Comparison of ENCODE assay signal across 1 cellular context in genomic region chrX:1389993-1390285, GRCh38.
TF ChIP-seq lines count a peak whose summit lies in the region.

No MANE protein-coding gene starts in this region.

TF ChIP-seq in HepG2, 621 proteins besides CTCF, POLR2A, EP300 and RAD21:
- TF ChIP-seq CSRNP1 (CRISPR knock-in tag; IDR thresholded peaks at IDR 0.05) (no peak), POLR2G (IDR thresholded peaks at IDR 0.05; ENCODE audit: low read depth, low read length) (peak; percentile 19; the same call in 1 of the 2 replicates)
